ENCODE assay signal across 9 cellular contexts in genomic region chr3:186241910-186242821, GRCh38.
DNase-seq lines count a peak whose midpoint lies in the region; ATAC-seq and TF ChIP-seq lines count a peak whose summit lies in the region.
"Had no signal": no experiment of that assay in that cellular context is flagged by ENCODE, and none has a peak within 500 bp of the region (broad histone marks: within the 10 kb centered on the region; RNA-seq: fewer than 3 reads in every experiment).

No MANE protein-coding gene starts in this region.

- peaks cover 0 to 10% (median 2%) of the 10 kb centered on the region in 4 donors for H3K4me1 ChIP-seq in tibial artery

- no peaks in the 10 kb centered on the region for H3K9me3 Mint-ChIP-seq in nephron

- ATAC-seq in GM18520 (IDR thresholded peaks at IDR 0.05; ENCODE audit: unreplicated experiment) (peak; percentile 80), HG03039 (IDR thresholded peaks at IDR 0.05; ENCODE audit: unreplicated experiment) (peak; percentile 78)

- no peak overlapping the region for H3K27ac Mint-ChIP-seq in nephron

- no peaks in the 10 kb centered on the region for H3K27me3 ChIP-seq in tibial artery

- no peaks in the 10 kb centered on the region for H3K36me3 Mint-ChIP-seq in nephron (ENCODE audit: low read depth)

- H3K4me3 ChIP-seq in AG10803 (ENCODE audit: low read length) (no peak overlapping the region), fibroblast of pulmonary artery (replicated peaks; ENCODE audit: low read depth, low read length) (peak overlapping the region; percentile 24), tibial artery (peak overlapping the region; percentile 5 to 32)
- H3K4me3 ChIP-seq: SK-N-MC had no signal

- peak; percentile 36 for DNase-seq in AG10803 (ENCODE audit: low read depth)
- peak; percentile 15 for DNase-seq in NCI-H510A (lab: John Stamatoyannopoulos, UW)
- DNase-seq in activated CD8-positive, alpha-beta memory T cell treated with anti-CD3 and anti-CD28 coated beads, Interleukin-2, amount 50 U/mL, for 48 hours, result peak; percentile 76
- DNase-seq in fibroblast of pulmonary artery (ENCODE audit: low read depth), result peak; percentile 75
- peak; percentile 65 to 77 for DNase-seq in tibial artery

- intact Hi-C loops in tibial artery (cut with DNase I; ENCODE audit: low total_unique reads), result loop anchor here (5.0 kb wide), 1 partner anchor 260 kb away; no protein-coding TSS in a partner anchor

- no peaks in the 10 kb centered on the region for H3K9me3 ChIP-seq in tibial artery

- peaks cover 0 to 8% (median 3%) of the 10 kb centered on the region in 3 donors for H3K36me3 ChIP-seq in tibial artery

- H3K27ac ChIP-seq in tibial artery, result no peak overlapping the region
- H3K27ac ChIP-seq: SK-N-MC had no signal

- peaks cover 23% of the 10 kb centered on the region for H3K27me3 Mint-ChIP-seq in nephron (ENCODE audit: low read depth)

- H3K4me3 Mint-ChIP-seq in nephron, result no peak overlapping the region

- TF ChIP-seq CTCF in AG10803 (conservative IDR thresholded peaks at IDR 0.05; ENCODE audit: low read length), result peak; percentile 52
- TF ChIP-seq CTCF in fibroblast of pulmonary artery (IDR thresholded peaks at IDR 0.05; ENCODE audit: low read length, missing control alignments), result peak; percentile 63
- TF ChIP-seq CTCF in nephron (IDR thresholded peaks at IDR 0.05; ENCODE audit: unreplicated experiment in 3 of 3), result peak; percentile 11 to 28 (median 14)
- TF ChIP-seq CTCF in tibial artery (IDR thresholded peaks at IDR 0.05), result peak; percentile 19 to 25

- no peaks in the 10 kb centered on the region for H3K4me1 Mint-ChIP-seq in nephron

Comparison
In these comparisons a context has a peak if more than half of its experiments do, and no peak if none do; other contexts are left out.
1. DNase-seq: peak in every context shown above with its lines; median percentile 76 in activated CD8-positive, alpha-beta memory T cell treated with anti-CD3 and anti-CD28 coated beads, Interleukin-2, amount 50 U/mL, for 48 hours; 75 in fibroblast of pulmonary artery; 71 in tibial artery; 36 in AG10803; 15 in NCI-H510A.